Comparison of ENCODE assay signal across 9 cellular contexts in the genomic region with DNA sequence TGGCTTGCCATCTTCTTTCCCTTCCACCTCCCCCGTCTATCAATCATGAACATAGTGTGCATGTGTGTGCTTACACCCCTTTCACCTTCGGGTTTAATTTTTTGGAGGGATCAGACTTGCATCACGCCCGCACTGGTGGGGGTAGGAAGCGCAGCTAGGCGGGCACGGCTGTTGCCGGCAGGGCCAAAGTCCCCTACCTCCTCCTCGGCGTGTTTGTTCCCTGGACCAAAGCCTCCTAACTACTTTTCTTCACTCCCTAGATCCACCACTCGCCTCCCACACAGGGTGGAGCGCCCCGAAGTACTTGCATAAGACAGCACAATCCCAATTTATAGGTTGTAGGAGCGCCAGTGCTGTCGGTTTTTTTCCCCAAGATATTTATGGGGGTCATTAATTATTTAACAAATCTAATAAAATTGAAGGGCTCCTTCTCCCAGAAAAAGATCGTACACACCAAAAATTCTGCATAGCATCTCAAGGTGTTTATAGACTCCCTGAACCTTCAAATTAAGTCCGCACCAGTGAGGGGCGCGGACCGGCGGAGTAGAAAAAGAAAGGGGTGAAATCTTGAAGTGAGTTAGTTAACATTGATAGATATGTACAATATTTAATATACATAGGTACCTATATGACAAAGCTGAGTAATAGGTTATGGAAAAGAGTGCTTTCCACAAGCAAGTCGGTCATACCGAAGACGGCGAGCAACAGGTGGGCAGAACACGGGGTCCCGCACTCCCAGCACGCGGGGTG. TPM values are rescaled to one million over a fixed set of nuclear protein-coding genes. Genes with fewer than 3 reads are reported as not detected.
DNase-seq lines count a peak whose midpoint lies in the region; TF ChIP-seq lines count a peak whose summit lies in the region.
"Had no signal": no experiment of that assay in that cellular context is flagged by ENCODE, and none has a peak within 500 bp of the region (broad histone marks: within the 10 kb centered on the region; RNA-seq: fewer than 3 reads in every experiment).

No MANE protein-coding gene starts in this region.

- H3K4me3 ChIP-seq in trophoblast cell (ENCODE audit: low read depth, low read length) (peak overlapping the region; percentile 99), adrenal gland (peak overlapping the region in 2 of 4 donors; percentile 50 to 83)

- no peak overlapping the region for H3K23ac ChIP-seq in trophoblast cell (ENCODE audit: low read length)

- peak overlapping the region; percentile 98 for H3K4ac ChIP-seq in trophoblast cell (ENCODE audit: low read depth, low read length)

- TF ChIP-seq POLR2A in adrenal gland (IDR thresholded peaks at IDR 0.05) = no peak

- H3K14ac ChIP-seq in trophoblast cell (ENCODE audit: low read length) = peak overlapping the region; percentile 86

- H3K9ac ChIP-seq in trophoblast cell (ENCODE audit: low read length) = peak overlapping the region; percentile 92

- H3K36me3 ChIP-seq in trophoblast cell (ENCODE audit: control insufficient read depth in 1 of 2, insufficient read depth in 2 of 2, low read length in 2 of 2) (no peaks in the 10 kb centered on the region), adrenal gland (replicated peaks in 1 of 2) (no peaks in the 10 kb centered on the region)

- peak overlapping the region; percentile 89 for H2BK5ac ChIP-seq in trophoblast cell (ENCODE audit: low read depth, low read length, poor library complexity)

- no CpG with 5 or more reads among the region's 29 CpGs for WGBS in trophoblast cell (ENCODE audit: extremely low coverage, insufficient coverage, insufficient read length)
- 6 to 8% (median 7%) methylated on average over 27 to 29 of the region's 29 CpGs for WGBS in adrenal gland, 4 donors

- H4K8ac ChIP-seq in trophoblast cell (ENCODE audit: low read depth, low read length) = peak overlapping the region; percentile 74

- peak overlapping the region; percentile 65 for H3K4me2 ChIP-seq in trophoblast cell (ENCODE audit: low read length)

- peak overlapping the region; percentile 75 for H4K91ac ChIP-seq in trophoblast cell (ENCODE audit: low read depth, low read length)

- peak in 1 of 6 experiments; percentile 9 for TF ChIP-seq CTCF in adrenal gland (IDR thresholded peaks at IDR 0.05)

- H3K27ac ChIP-seq in trophoblast cell (ENCODE audit: low read depth, low read length) (peak overlapping the region; percentile 79), adrenal gland (no peak overlapping the region)

- H3K27me3 ChIP-seq in trophoblast cell (ENCODE audit: insufficient read depth, low read length) (no peaks in the 10 kb centered on the region), adrenal gland (peaks cover 6% of the 10 kb centered on the region)

- H2AK5ac ChIP-seq in trophoblast cell (ENCODE audit: low read length) = peak overlapping the region; percentile 18

- DNase-seq in NCI-H1417 (lab: John Stamatoyannopoulos, UW) (peak in 2 of 3 experiments; percentile 63 to 76), NCI-H1417 treated with DMSO at 0.1 percent for 48 hours (lab: John Stamatoyannopoulos, UW) (no peak), SW480 (ENCODE audit: low spot score) (peak; percentile 81), glomerular visceral epithelial cell (ENCODE audit: extremely low spot score) (peak; percentile 20), trophoblast cell (peak in 1 of 2 donors; percentile 38), MV-4-11 (lab: John Stamatoyannopoulos, UW) (no peak), NCI-H510A treated with DMSO at 0.1 percent for 48 hours (lab: John Stamatoyannopoulos, UW) (no peak), adrenal gland (no peak)

- peaks cover 5 to 6% of the 10 kb centered on the region in 2 experiments for H3K4me1 ChIP-seq in trophoblast cell (ENCODE audit: control insufficient read depth in 1 of 2, insufficient read depth in 2 of 2, low read length in 2 of 2)
- H3K4me1 ChIP-seq in adrenal gland (replicated peaks in 1 of 2) = peaks cover 5 to 9% of the 10 kb centered on the region in 2 donors

- H3K79me1 ChIP-seq in trophoblast cell (ENCODE audit: low read length) = peaks cover 20% of the 10 kb centered on the region

- intact Hi-C loops in adrenal gland (cut with DNase I) = no loop called here

- no peak overlapping the region for H2BK12ac ChIP-seq in trophoblast cell (ENCODE audit: low read length)

- no peak overlapping the region for H4K12ac ChIP-seq in trophoblast cell (ENCODE audit: low read depth, low read length)

- no peaks in the 10 kb centered on the region for H3K9me3 ChIP-seq in trophoblast cell (ENCODE audit: insufficient read depth, low read depth, low read length)
- no peaks in the 10 kb centered on the region for H3K9me3 ChIP-seq in adrenal gland (replicated peaks in 1 of 3)

- peak overlapping the region; percentile 86 for H3K18ac ChIP-seq in trophoblast cell (ENCODE audit: low read length)

- peaks cover 8% of the 10 kb centered on the region for H3K79me2 ChIP-seq in trophoblast cell (ENCODE audit: control insufficient read depth, insufficient read depth, low read length, poor library complexity)

- H2AFZ ChIP-seq in trophoblast cell (ENCODE audit: insufficient read depth, low read length, poor library complexity) = peak overlapping the region; percentile 56

- peak overlapping the region; percentile 89 for H2BK120ac ChIP-seq in trophoblast cell (ENCODE audit: insufficient read depth, low read length, poor library complexity)

RNA-seq across cellular contexts. Expression of gene PKP2, which starts 0.7 kb away (rescaled TPM):
- polyA plus RNA-seq in trophoblast cell (2013) = 144 and 147 TPM in 2 replicates
- total RNA-seq in adrenal gland = 1 to 10 TPM in 5 of 8 donors, under 1 TPM in 3; 0.36 to 2.4 (median 1.1) TPM
- 1 to 10 TPM in 2 of 3 donors, under 1 TPM in 1; 0.47 to 3.3 (median 1.1) TPM for polyA plus RNA-seq in adrenal gland
- total RNA-seq: T-helper 1 cell treated with Interleukin-12 subunit alpha and Interleukin-12 subunit beta and Interleukin-4 antibody, amounts not matched to agents 30 ng/mL and 1 ng/mL, for 36 hours had no signal

Comparison
In these comparisons a context has a peak if more than half of its experiments do, and no peak if none do; other contexts are left out.
1. DNase-seq: peak in NCI-H1417 (2 of 3), SW480 (single experiment) and glomerular visceral epithelial cell (single experiment); none in NCI-H1417 treated with DMSO at 0.1 percent for 48 hours (single experiment), MV-4-11 (single experiment), NCI-H510A treated with DMSO at 0.1 percent for 48 hours (single experiment) and adrenal gland (0 of 7).